Comparison of ENCODE assay signal across 8 cellular contexts in genomic region chr12:14416658-14417057, GRCh38. TPM values are rescaled to one million over a fixed set of nuclear protein-coding genes. Genes with fewer than 3 reads are reported as not detected.
DNase-seq lines count a peak whose midpoint lies in the region; ATAC-seq, FAIRE-seq and TF ChIP-seq lines count a peak whose summit lies in the region.

No MANE protein-coding gene starts in this region.

- peak; percentile 20 for FAIRE-seq in urothelium cell line (lab: Jason Lieb, UNC)

- peak in 5 of 6 experiments; percentile 24 to 76 (median 70) for DNase-seq in stimulated activated naive CD4-positive, alpha-beta T cell (lab: John Stamatoyannopoulos, UW)
- no peak for DNase-seq in stimulated activated naive CD4-positive, alpha-beta T cell treated with Interleukin-2 at 50 U/mL for 16 hours (lab: John Stamatoyannopoulos, UW)
- DNase-seq in NCI-H82 treated with DMSO at 0.1 percent for 48 hours (lab: John Stamatoyannopoulos, UW; ENCODE audit: unreplicated experiment) (peak; percentile 59), left kidney (ENCODE audit: low read depth, low spot score) (peak; percentile 89), urothelium cell line (ENCODE audit: low spot score) (peak; percentile 23), lower leg skin (ENCODE audit: low spot score in 2 of 2) (no peak)
- DNase-seq in central memory CD4-positive, alpha-beta T cell, result peak; percentile 70

- no peak for ATAC-seq in HG03196 (IDR thresholded peaks at IDR 0.05; ENCODE audit: unreplicated experiment)

- no peak for TF ChIP-seq CTCF in lower leg skin (IDR thresholded peaks at IDR 0.05)

- WGBS in lower leg skin, 2 donors, result 50 to 67% methylated on average over 1 of the region's 1 CpG

- no peak for TF ChIP-seq POLR2A in lower leg skin (IDR thresholded peaks at IDR 0.05)

- intact Hi-C loops in lower leg skin (cut with DNase I; ENCODE audit: low total_unique reads), result no loop called here

- no peak overlapping the region for H3K4me3 ChIP-seq in lower leg skin (ENCODE audit: low read depth, poor library complexity, severe bottlenecking)

RNA-seq across cellular contexts. Expression of gene ATF7IP, which starts 51.2 kb away (rescaled TPM):
- 10 to 100 TPM; 35.3 to 49.0 (median 42.4) TPM for total RNA-seq in lower leg skin

Comparison
In these comparisons a context has a peak if more than half of its experiments do, and no peak if none do; other contexts are left out.
1. DNase-seq: peak in stimulated activated naive CD4-positive, alpha-beta T cell (5 of 6), NCI-H82 treated with DMSO at 0.1 percent for 48 hours (single experiment), central memory CD4-positive, alpha-beta T cell (single experiment), left kidney (single experiment) and urothelium cell line (single experiment); none in stimulated activated naive CD4-positive, alpha-beta T cell treated with Interleukin-2 at 50 U/mL for 16 hours (single experiment) and lower leg skin (0 of 2).